Comparison of ENCODE assay signal across 8 cellular contexts in the genomic region with DNA sequence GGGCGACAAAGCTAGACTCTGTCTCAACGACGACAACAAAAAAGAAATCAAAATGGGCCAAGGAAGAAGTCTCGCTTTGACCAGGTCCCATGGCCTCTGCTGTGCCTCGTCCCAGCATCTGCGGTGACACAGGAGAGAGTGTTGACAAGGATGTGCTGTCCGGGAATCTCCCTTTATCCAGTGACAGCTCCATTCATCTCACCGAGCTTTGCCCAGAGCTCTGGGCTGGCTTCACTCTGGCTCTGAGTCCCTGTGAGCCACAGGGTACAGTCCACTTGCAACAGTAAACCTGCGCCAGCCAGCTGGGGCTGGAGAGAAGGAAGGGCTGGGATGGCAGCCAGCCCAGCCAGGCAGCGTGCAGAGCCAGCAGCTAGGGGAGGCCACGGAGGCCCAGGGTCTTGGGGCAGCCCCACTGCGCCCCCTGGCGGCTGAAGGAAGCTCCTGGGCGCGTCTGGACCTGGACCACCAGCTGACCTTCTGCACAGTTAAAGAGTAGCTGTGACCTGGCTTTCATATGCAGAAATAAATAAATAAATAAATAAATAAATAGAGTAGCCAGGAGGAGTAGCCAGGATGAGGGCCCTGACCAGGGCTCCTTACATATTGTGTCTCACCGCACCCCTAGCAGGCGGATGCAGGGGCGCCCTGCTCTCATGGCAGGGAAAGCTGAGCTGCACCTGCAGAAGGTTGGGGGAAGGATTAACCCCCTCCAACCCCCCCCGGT. TPM values are rescaled to one million over a fixed set of nuclear protein-coding genes. Genes with fewer than 3 reads are reported as not detected.
DNase-seq lines count a peak whose midpoint lies in the region; ATAC-seq, FAIRE-seq and TF ChIP-seq lines count a peak whose summit lies in the region.

No MANE protein-coding gene starts in this region.

- H3K4me3 Mint-ChIP-seq in neural crest cell, result no peak overlapping the region

- H3K27ac Mint-ChIP-seq in neural crest cell (ENCODE audit: unreplicated experiment), result no peak overlapping the region

- ATAC-seq in HG03025 (IDR thresholded peaks at IDR 0.05; ENCODE audit: low FRiP score, unreplicated experiment), result no peak

- H3K4me1 Mint-ChIP-seq in neural crest cell, result peaks cover 13% of the 10 kb centered on the region

- H3K36me3 Mint-ChIP-seq in neural crest cell (ENCODE audit: low read depth), result no peaks in the 10 kb centered on the region

- H3K4me2 ChIP-seq in Karpas-422 (ENCODE audit: low read depth, low read length, poor library complexity, severe bottlenecking), result no peak overlapping the region

- FAIRE-seq in RCC 7860 (lab: Jason Lieb, UNC), result peak; percentile 69

- no peaks in the 10 kb centered on the region for H3K27me3 Mint-ChIP-seq in neural crest cell (ENCODE audit: low read depth)

- no peaks in the 10 kb centered on the region for H3K36me3 ChIP-seq in Karpas-422 (ENCODE audit: insufficient read depth, low read length)

- H3K4me1 ChIP-seq in Karpas-422 (ENCODE audit: low read length), result no peaks in the 10 kb centered on the region

- H3K9me2 ChIP-seq in Karpas-422 (replicated peaks; ENCODE audit: insufficient read depth, low read length), result no peaks in the 10 kb centered on the region

- H3K4me3 ChIP-seq in Karpas-422 (ENCODE audit: low read length) (no peak overlapping the region), fibroblast of pulmonary artery (replicated peaks; ENCODE audit: low read depth, low read length) (no peak overlapping the region)

- peaks cover 6% of the 10 kb centered on the region; the same call in 1 of the 2 replicates for H4K20me1 ChIP-seq in Karpas-422 (ENCODE audit: insufficient read depth, low read depth, low read length)

- no peak overlapping the region for H3K9ac ChIP-seq in Karpas-422 (ENCODE audit: low read length)

- H3K79me2 ChIP-seq in Karpas-422 (ENCODE audit: low read length), result no peaks in the 10 kb centered on the region

- TF ChIP-seq CTCF in GM10266 (IDR thresholded peaks at IDR 0.05; ENCODE audit: control insufficient read depth, insufficient read depth, low read depth, missing control alignments), result peak; percentile 93
- peak; percentile 87 for TF ChIP-seq CTCF in fibroblast of pulmonary artery (IDR thresholded peaks at IDR 0.05; ENCODE audit: low read length, missing control alignments)
- peak; percentile 88 for TF ChIP-seq CTCF in neural crest cell (conservative IDR thresholded peaks at IDR 0.05)

- no peaks in the 10 kb centered on the region for H3K9me3 Mint-ChIP-seq in neural crest cell

- no peaks in the 10 kb centered on the region for H3K9me3 ChIP-seq in Karpas-422 (ENCODE audit: low read length)

- no peaks in the 10 kb centered on the region for H3K27me3 ChIP-seq in Karpas-422 (ENCODE audit: low read length)

- DNase-seq in GM10266 (ENCODE audit: extremely low spot score) (peak; percentile 83), Karpas-422 (peak; percentile 90), RCC 7860 (ENCODE audit: low spot score) (peak; percentile 81), fibroblast of pulmonary artery (ENCODE audit: low read depth) (peak; percentile 95), neural crest cell (ENCODE audit: low read depth, low spot score) (peak; percentile 87)
- DNase-seq in activated T-helper 1 cell treated with anti-CD3 and anti-CD28 coated beads, Interleukin-2, amount 50 U/mL, for 16 hours (ENCODE audit: low read depth in 1 of 2, low spot score in 1 of 2), result peak; percentile 59 to 61
- DNase-seq in stimulated activated naive CD4-positive, alpha-beta T cell treated with Interleukin-2 at 50 U/mL for 16 hours (lab: John Stamatoyannopoulos, UW), result peak; percentile 62

- H2AFZ ChIP-seq in Karpas-422 (ENCODE audit: low read length), result no peak overlapping the region

- H3K27ac ChIP-seq in Karpas-422 (ENCODE audit: low read length), result no peak overlapping the region

RNA-seq across cellular contexts. Expression of a gene that starts 29.7 kb away (rescaled TPM):
- total RNA-seq in Karpas-422 (2014; rRNA removed; shearing (Covaris generic); ENCODE audit: low replicate concordance), result 1,044 and 1,347 TPM in 2 replicates
- 1,269 and 1,339 TPM in 2 replicates for total RNA-seq in neural crest cell

RNA-seq across cellular contexts. Expression of a gene that starts 31.4 kb away (rescaled TPM):
- total RNA-seq in Karpas-422 (2014; rRNA removed; shearing (Covaris generic); ENCODE audit: low replicate concordance), result 55.2 and 79.9 TPM in 2 replicates
- 107 and 122 TPM in 2 replicates for total RNA-seq in neural crest cell
